Comparison of ENCODE assay signal across 30 cellular contexts in the genomic region with DNA sequence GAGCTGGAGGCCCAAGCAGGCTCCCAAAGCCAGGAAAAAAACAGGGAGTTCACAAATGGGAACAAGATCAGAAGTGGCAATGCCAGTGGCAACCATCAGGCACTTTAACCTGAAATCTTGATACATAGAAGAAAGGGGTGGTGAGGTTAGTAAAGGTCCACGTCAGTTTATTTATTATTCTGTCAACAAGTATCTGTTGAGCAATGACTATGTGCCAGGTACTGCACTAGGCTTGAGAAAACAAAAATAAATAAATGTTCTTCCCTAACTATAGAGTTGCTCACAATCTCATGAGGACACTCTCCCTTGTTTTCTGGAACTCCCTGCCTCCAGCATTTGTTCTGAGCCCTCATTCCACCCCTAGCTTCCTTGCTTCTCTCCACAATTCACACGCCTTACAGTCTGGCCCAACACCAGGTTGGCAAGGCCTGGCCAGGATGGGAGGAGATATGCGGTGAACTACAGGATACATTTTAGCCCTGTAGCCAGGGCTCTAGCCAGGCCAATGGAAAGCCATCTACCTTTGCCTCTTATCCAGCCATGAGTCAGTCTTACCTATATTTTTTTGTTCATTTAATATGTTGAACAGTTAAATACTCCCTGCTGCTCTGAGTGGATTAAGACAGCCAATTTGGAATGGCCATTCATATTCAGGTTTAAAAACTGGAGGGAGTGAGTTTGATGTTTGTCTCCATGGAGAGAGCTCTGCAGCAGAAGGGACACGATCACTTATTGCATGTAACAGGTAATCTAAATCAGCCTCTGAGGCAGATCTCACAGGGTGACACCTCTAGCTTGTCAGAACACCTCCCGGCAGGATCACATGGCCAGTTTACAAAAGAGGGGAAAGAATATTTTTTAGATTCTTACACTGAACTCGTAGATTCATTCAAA.
"Had no signal": no experiment of that assay in that cellular context is flagged by ENCODE, and none has a peak within 500 bp of the region (broad histone marks: within the 10 kb centered on the region; RNA-seq: fewer than 3 reads in every experiment).

No MANE protein-coding gene starts in this region.

- H3K4me1 Mint-ChIP-seq: nephron had no signal

- ATAC-seq: body of pancreas; effector memory CD8-positive, alpha-beta T cell; gastrocnemius medialis had no signal

- H3K36me3 Mint-ChIP-seq: activated naive CD8-positive, alpha-beta T cell had no signal

- H3K4me3 ChIP-seq: body of pancreas, cardiac muscle cell, coronary artery, gastrocnemius medialis, hepatocyte, lung, ovary, prostate gland, smooth muscle cell, testis, uterus had no signal

- FAIRE-seq: TTC549 had no signal

- H3K9me3 Mint-ChIP-seq: effector memory CD8-positive, alpha-beta T cell; nephron had no signal

- H3K4me3 Mint-ChIP-seq: activated naive CD8-positive, alpha-beta T cell; effector memory CD8-positive, alpha-beta T cell; nephron had no signal

- H3K9me3 ChIP-seq: body of pancreas, gastrocnemius medialis, neutrophil, ovary, prostate gland, testis, uterus had no signal

- H3K27me3 ChIP-seq: body of pancreas, cardiac muscle cell, gastrocnemius medialis, hepatocyte, neutrophil, ovary, testis, uterus had no signal

- H3K27ac ChIP-seq: body of pancreas, cardiac muscle cell, coronary artery, gastrocnemius medialis, hepatocyte, neutrophil, ovary, prostate gland, testis, uterus, VCaP had no signal

- H3K36me3 ChIP-seq: cardiac muscle cell, gastrocnemius medialis, neutrophil, ovary, prostate gland, uterus had no signal

- DNase-seq: activated CD4-positive, alpha-beta T cell treated with anti-CD3 and anti-CD28 coated beads for 4 hours; activated CD4-positive, alpha-beta T cell treated with anti-CD3 and anti-CD28 coated beads, Interleukin-2, amount 50 U/mL, for 4 hours; activated effector memory CD4-positive, alpha-beta T cell treated with Interleukin-2 at 50 U/mL for 16 hours; activated naive CD4-positive, alpha-beta T cell treated with Interleukin-2 at 50 U/mL for 16 hours; activated T-cell treated with anti-CD3 and anti-CD28 coated beads for 4 hours; aorta; body of pancreas; effector memory CD8-positive, alpha-beta T cell; gastrocnemius medialis; ovary; retina; stimulated activated CD4-positive, alpha-beta T cell treated with anti-CD3 and anti-CD28 coated beads, Interleukin-1b, Interleukin-23, amount 100 ng/mL, for 48 hours; stimulated activated CD4-positive, alpha-beta T cell treated with anti-CD3 and anti-CD28 coated beads, Interleukin-4, amount 100 ng/mL, for 4 hours; stimulated activated CD8-positive, alpha-beta memory T cell treated with anti-CD3 and anti-CD28 coated beads, Interleukin-4, amount 100 ng/mL, for 48 hours; stimulated activated naive CD4-positive, alpha-beta T cell; T-helper 9 cell; testis; trophoblast cell; uterus had no signal

- H3K27ac Mint-ChIP-seq: activated naive CD8-positive, alpha-beta T cell; effector memory CD8-positive, alpha-beta T cell; nephron had no signal

- H3K4me1 ChIP-seq: gastrocnemius medialis, prostate gland, testis, uterus had no signal
